39 cellular contexts compared by ENCODE assay signal in the genomic region with DNA sequence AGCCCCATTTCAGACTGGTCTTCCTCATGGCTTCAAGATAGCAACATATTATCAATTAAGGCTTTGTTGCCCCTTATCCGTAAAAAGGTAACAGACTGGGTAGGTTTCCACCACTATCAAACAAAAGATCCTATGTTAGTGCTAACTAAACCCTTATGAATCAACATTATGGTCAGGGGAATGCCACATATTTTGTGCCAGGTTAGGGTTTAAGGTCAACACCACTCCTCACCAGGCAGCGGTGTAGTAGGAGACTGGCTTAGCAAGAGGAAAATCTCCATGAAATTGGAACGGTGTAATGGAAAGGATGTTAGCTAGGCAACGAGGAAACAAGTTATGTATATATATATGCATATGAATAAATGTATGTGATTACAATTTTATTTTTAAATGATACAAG.
"Had no signal": no experiment of that assay in that cellular context is flagged by ENCODE, and none has a peak within 500 bp of the region (broad histone marks: within the 10 kb centered on the region; RNA-seq: fewer than 3 reads in every experiment).

No MANE protein-coding gene starts in this region.

- H3K27ac Mint-ChIP-seq: activated naive CD4-positive, alpha-beta T cell treated with anti-CD3 and anti-CD28 coated beads for 36 hours; activated naive CD4-positive, alpha-beta T cell treated with anti-CD3 and anti-CD28 coated beads, Interleukin-2, amount 10 ng/mL, durations not matched to agents 7 days and 5 days; activated naive CD4-positive, alpha-beta T cell treated with anti-CD3 and anti-CD28 coated beads, Interleukin-2, amount 50 U/mL, for 24 hours; activated naive CD4-positive, alpha-beta T cell treated with anti-CD3 and anti-CD28 coated beads, Interleukin-2, amount 50 U/mL, for 72 hours; activated naive CD8-positive, alpha-beta T cell; activated naive CD8-positive, alpha-beta T cell treated with anti-CD3 and anti-CD28 coated beads for 36 hours; activated naive CD8-positive, alpha-beta T cell treated with anti-CD3 and anti-CD28 coated beads, Interleukin-2, amount 10 ng/mL, durations not matched to agents 7 days and 5 days; activated naive CD8-positive, alpha-beta T cell treated with anti-CD3 and anti-CD28 coated beads, Interleukin-2, amount 50 U/mL, for 24 hours; activated T-cell treated with anti-CD3 and anti-CD28 coated beads, Interleukin-2, amount 50 U/mL, for 24 hours; activated T-cell treated with anti-CD3 and anti-CD28 coated beads, Interleukin-2, amount 50 U/mL, for 72 hours; activated T-helper 1 cell treated with anti-CD3 and anti-CD28 coated beads, Interleukin-12 subunit alpha, Interleukin-12 subunit beta, Interleukin-2, Interleukin-4 antibody, amounts not matched to agents 30 ng/mL and 10 ng/mL and 1 ng/mL, durations not matched to agents 14 hours and 24 hours and 36 hours; activated T-helper 17 cell treated with anti-CD3 and anti-CD28 coated beads, Interleukin-2, amount 50 U/mL, for 72 hours; activated T-helper 2 cell treated with anti-CD3 and anti-CD28 coated beads, Interferon-gamma antibody, Interleukin-2, Interleukin-4, amounts not matched to agents 10 μg/mL and 5 μg/mL and 100 μg/mL, durations not matched to agents 14 hours and 24 hours and 36 hours; brain had no signal

- ATAC-seq: activated naive CD4-positive, alpha-beta T cell treated with anti-CD3 and anti-CD28 coated beads, Interleukin-2, amount 50 U/mL, for 72 hours; activated naive CD8-positive, alpha-beta T cell treated with anti-CD3 and anti-CD28 coated beads, Interleukin-2, amount 50 U/mL, for 24 hours; activated T-cell treated with anti-CD3 and anti-CD28 coated beads, Interleukin-2, amount 50 U/mL, for 4 hours; activated T-cell treated with anti-CD3 and anti-CD28 coated beads, Interleukin-2, amount 50 U/mL, for 72 hours; activated T-helper 17 cell treated with anti-CD3 and anti-CD28 coated beads, Interleukin-2, amount 50 U/mL, for 72 hours; body of pancreas had no signal

- H3K4me3 Mint-ChIP-seq: activated naive CD4-positive, alpha-beta T cell treated with anti-CD3 and anti-CD28 coated beads for 36 hours; activated naive CD4-positive, alpha-beta T cell treated with anti-CD3 and anti-CD28 coated beads, Interleukin-2, amount 10 ng/mL, durations not matched to agents 7 days and 5 days; activated naive CD4-positive, alpha-beta T cell treated with anti-CD3 and anti-CD28 coated beads, Interleukin-2, amount 50 U/mL, for 24 hours; activated naive CD8-positive, alpha-beta T cell; activated naive CD8-positive, alpha-beta T cell treated with anti-CD3 and anti-CD28 coated beads for 36 hours; activated naive CD8-positive, alpha-beta T cell treated with anti-CD3 and anti-CD28 coated beads, Interleukin-2, amount 10 ng/mL, durations not matched to agents 7 days and 5 days; activated naive CD8-positive, alpha-beta T cell treated with anti-CD3 and anti-CD28 coated beads, Interleukin-2, amount 50 U/mL, for 24 hours; activated T-cell treated with anti-CD3 and anti-CD28 coated beads, Interleukin-2, amount 50 U/mL, for 24 hours; activated T-cell treated with anti-CD3 and anti-CD28 coated beads, Interleukin-2, amount 50 U/mL, for 4 hours; activated T-cell treated with anti-CD3 and anti-CD28 coated beads, Interleukin-2, amount 50 U/mL, for 72 hours; activated T-helper 1 cell treated with anti-CD3 and anti-CD28 coated beads, Interleukin-12 subunit alpha, Interleukin-12 subunit beta, Interleukin-2, Interleukin-4 antibody, amounts not matched to agents 30 ng/mL and 10 ng/mL and 1 ng/mL, durations not matched to agents 14 hours and 24 hours and 36 hours; activated T-helper 17 cell treated with anti-CD3 and anti-CD28 coated beads, Interleukin-2, amount 50 U/mL, for 72 hours; brain; central memory CD8-positive, alpha-beta T cell had no signal

- H3K4me3 ChIP-seq: adrenal gland, ascending aorta, body of pancreas, cardiac muscle cell had no signal

- H3K4me1 ChIP-seq: adrenal gland, ascending aorta, body of pancreas had no signal

- H3K4me1 Mint-ChIP-seq: activated naive CD4-positive, alpha-beta T cell treated with anti-CD3 and anti-CD28 coated beads, Interleukin-2, amount 10 ng/mL, durations not matched to agents 7 days and 5 days; activated naive CD4-positive, alpha-beta T cell treated with anti-CD3 and anti-CD28 coated beads, Interleukin-2, amount 50 U/mL, for 24 hours; activated naive CD8-positive, alpha-beta T cell treated with anti-CD3 and anti-CD28 coated beads for 36 hours; activated naive CD8-positive, alpha-beta T cell treated with anti-CD3 and anti-CD28 coated beads, Interleukin-2, amount 10 ng/mL, durations not matched to agents 7 days and 5 days; activated naive CD8-positive, alpha-beta T cell treated with anti-CD3 and anti-CD28 coated beads, Interleukin-2, amount 50 U/mL, for 24 hours; activated T-helper 17 cell treated with anti-CD3 and anti-CD28 coated beads, Interleukin-2, amount 50 U/mL, for 72 hours; brain; central memory CD8-positive, alpha-beta T cell had no signal

- DNase-seq: activated effector memory CD4-positive, alpha-beta T cell treated with anti-CD3 and anti-CD28 coated beads, Interleukin-2, amount 50 U/mL, for 16 hours; activated effector memory CD4-positive, alpha-beta T cell treated with Interleukin-2 at 50 U/mL for 16 hours; activated gamma-delta T cell; activated gamma-delta T cell treated with Interleukin-2 at 50 U/mL for 16 hours; activated naive CD4-positive, alpha-beta T cell; activated naive CD4-positive, alpha-beta T cell treated with anti-CD3 and anti-CD28 coated beads for 36 hours; activated naive CD4-positive, alpha-beta T cell treated with anti-CD3 and anti-CD28 coated beads, Interleukin-2, amount 10 ng/mL, durations not matched to agents 7 days and 5 days; activated naive CD4-positive, alpha-beta T cell treated with anti-CD3 and anti-CD28 coated beads, Interleukin-2, amount 50 U/mL, for 16 hours; activated naive CD4-positive, alpha-beta T cell treated with Interleukin-2 at 50 U/mL for 16 hours; activated naive CD8-positive, alpha-beta T cell treated with anti-CD3 and anti-CD28 coated beads for 36 hours; activated naive CD8-positive, alpha-beta T cell treated with anti-CD3 and anti-CD28 coated beads, Interleukin-2, amount 10 ng/mL, durations not matched to agents 7 days and 5 days; activated naive CD8-positive, alpha-beta T cell treated with anti-CD3 and anti-CD28 coated beads, Interleukin-2, amount 50 U/mL, for 24 hours; activated T-cell treated with anti-CD3 and anti-CD28 coated beads, Interleukin-2, amount 50 U/mL, for 24 hours; activated T-cell treated with anti-CD3 and anti-CD28 coated beads, Interleukin-2, amount 50 U/mL, for 4 hours; activated T-cell treated with anti-CD3 and anti-CD28 coated beads, Interleukin-2, amount 50 U/mL, for 48 hours; activated T-cell treated with anti-CD3 and anti-CD28 coated beads, Interleukin-2, amount 50 U/mL, for 72 hours; adrenal gland; amniotic stem cell; amygdala; anterior cingulate cortex; aorta; body of pancreas; brain microvascular endothelial cell; caudate nucleus; central memory CD4-positive, alpha-beta T cell; cerebellar nuclear complex had no signal

- H3K9me3 ChIP-seq: adrenal gland, ascending aorta, body of pancreas had no signal

- H3K36me3 ChIP-seq: adrenal gland, ascending aorta, brain microvascular endothelial cell, cardiac muscle cell had no signal

- H3K27ac ChIP-seq: adrenal gland, ascending aorta, body of pancreas, brain microvascular endothelial cell, cardiac muscle cell had no signal

- H3K27me3 Mint-ChIP-seq: activated naive CD4-positive, alpha-beta T cell treated with anti-CD3 and anti-CD28 coated beads, Interleukin-2, amount 10 ng/mL, durations not matched to agents 7 days and 5 days; activated naive CD8-positive, alpha-beta T cell treated with anti-CD3 and anti-CD28 coated beads for 36 hours; activated naive CD8-positive, alpha-beta T cell treated with anti-CD3 and anti-CD28 coated beads, Interleukin-2, amount 10 ng/mL, durations not matched to agents 7 days and 5 days; activated naive CD8-positive, alpha-beta T cell treated with anti-CD3 and anti-CD28 coated beads, Interleukin-2, amount 50 U/mL, for 24 hours; activated T-cell treated with anti-CD3 and anti-CD28 coated beads, Interleukin-2, amount 50 U/mL, for 24 hours; central memory CD8-positive, alpha-beta T cell had no signal

- H3K27me3 ChIP-seq: adrenal gland, ascending aorta, body of pancreas, brain microvascular endothelial cell, cardiac muscle cell had no signal

- FAIRE-seq: astrocyte, bronchial epithelial cell, colon had no signal

- H3K9me3 Mint-ChIP-seq: activated naive CD8-positive, alpha-beta T cell treated with anti-CD3 and anti-CD28 coated beads, Interleukin-2, amount 10 ng/mL, durations not matched to agents 7 days and 5 days; activated T-cell treated with anti-CD3 and anti-CD28 coated beads, Interleukin-2, amount 50 U/mL, for 4 hours; activated T-helper 17 cell treated with anti-CD3 and anti-CD28 coated beads, Interleukin-2, amount 50 U/mL, for 72 hours; central memory CD8-positive, alpha-beta T cell had no signal

- H3K36me3 Mint-ChIP-seq: activated naive CD4-positive, alpha-beta T cell treated with anti-CD3 and anti-CD28 coated beads, Interleukin-2, amount 10 ng/mL, durations not matched to agents 7 days and 5 days; activated naive CD4-positive, alpha-beta T cell treated with anti-CD3 and anti-CD28 coated beads, Interleukin-2, amount 50 U/mL, for 24 hours; activated naive CD8-positive, alpha-beta T cell; activated naive CD8-positive, alpha-beta T cell treated with anti-CD3 and anti-CD28 coated beads for 36 hours; activated naive CD8-positive, alpha-beta T cell treated with anti-CD3 and anti-CD28 coated beads, Interleukin-2, amount 10 ng/mL, durations not matched to agents 7 days and 5 days; brain had no signal
